ENCODE assay signal across 1 cellular context in genomic region chr1:12537906-12538461, GRCh38.
TF ChIP-seq lines count a peak whose summit lies in the region.

No MANE protein-coding gene starts in this region.

TF ChIP-seq in HepG2, 621 proteins besides CTCF, POLR2A, EP300 and RAD21 (continued from another document and continues in another):
- TF ChIP-seq, protein P1, sequence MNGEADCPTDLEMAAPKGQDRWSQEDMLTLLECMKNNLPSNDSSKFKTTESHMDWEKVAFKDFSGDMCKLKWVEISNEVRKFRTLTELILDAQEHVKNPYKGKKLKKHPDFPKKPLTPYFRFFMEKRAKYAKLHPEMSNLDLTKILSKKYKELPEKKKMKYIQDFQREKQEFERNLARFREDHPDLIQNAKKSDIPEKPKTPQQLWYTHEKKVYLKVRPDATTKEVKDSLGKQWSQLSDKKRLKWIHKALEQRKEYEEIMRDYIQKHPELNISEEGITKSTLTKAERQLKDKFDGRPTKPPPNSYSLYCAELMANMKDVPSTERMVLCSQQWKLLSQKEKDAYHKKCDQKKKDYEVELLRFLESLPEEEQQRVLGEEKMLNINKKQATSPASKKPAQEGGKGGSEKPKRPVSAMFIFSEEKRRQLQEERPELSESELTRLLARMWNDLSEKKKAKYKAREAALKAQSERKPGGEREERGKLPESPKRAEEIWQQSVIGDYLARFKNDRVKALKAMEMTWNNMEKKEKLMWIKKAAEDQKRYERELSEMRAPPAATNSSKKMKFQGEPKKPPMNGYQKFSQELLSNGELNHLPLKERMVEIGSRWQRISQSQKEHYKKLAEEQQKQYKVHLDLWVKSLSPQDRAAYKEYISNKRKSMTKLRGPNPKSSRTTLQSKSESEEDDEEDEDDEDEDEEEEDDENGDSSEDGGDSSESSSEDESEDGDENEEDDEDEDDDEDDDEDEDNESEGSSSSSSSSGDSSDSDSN (CRISPR knock-in tag; IDR thresholded peaks at IDR 0.05), result no peak
- TF ChIP-seq ZNF331 (CRISPR knock-in tag; IDR thresholded peaks at IDR 0.05) (no peak), SOX5 (CRISPR knock-in tag; IDR thresholded peaks at IDR 0.05; ENCODE audit: borderline replicate concordance) (0 out of 2 replicates have a peak, but pooled peaks have one; percentile 12), IKZF5 (CRISPR knock-in tag; IDR thresholded peaks at IDR 0.05) (no peak), ZNF678 (CRISPR knock-in tag; IDR thresholded peaks at IDR 0.05) (no peak), ZNF616 (CRISPR knock-in tag; IDR thresholded peaks at IDR 0.05; ENCODE audit: low read depth) (no peak), GPBP1L1 (CRISPR knock-in tag; IDR thresholded peaks at IDR 0.05) (no peak), ZNF841 (CRISPR knock-in tag; IDR thresholded peaks at IDR 0.05; ENCODE audit: borderline replicate concordance) (no peak), ZNF589 (CRISPR knock-in tag; conservative IDR thresholded peaks at IDR 0.05) (no peak), RNF2 (conservative IDR thresholded peaks at IDR 0.05; ENCODE audit: low read depth) (no peak), ZNF280D (CRISPR knock-in tag; IDR thresholded peaks at IDR 0.05) (peak; percentile 53; the same call in 1 of the 2 replicates), ZFP41 (CRISPR knock-in tag; IDR thresholded peaks at IDR 0.05; ENCODE audit: borderline replicate concordance) (no peak), HMGA1 (CRISPR knock-in tag; conservative IDR thresholded peaks at IDR 0.05) (no peak), ZNF773 (CRISPR knock-in tag; IDR thresholded peaks at IDR 0.05; ENCODE audit: borderline replicate concordance) (no peak), ZNF724P (CRISPR knock-in tag; IDR thresholded peaks at IDR 0.05; ENCODE audit: borderline replicate concordance) (0 out of 2 replicates have a peak, but pooled peaks have one; percentile 60), RARA (CRISPR knock-in tag; IDR thresholded peaks at IDR 0.05) (peak; percentile 42), BORCS8-MEF2B (CRISPR knock-in tag; IDR thresholded peaks at IDR 0.05) (no peak), SSRP1 (CRISPR knock-in tag; IDR thresholded peaks at IDR 0.05) (no peak), GTF3A (CRISPR knock-in tag; conservative IDR thresholded peaks at IDR 0.05) (no peak), NFYB (CRISPR knock-in tag; IDR thresholded peaks at IDR 0.05) (no peak), STAG1 (CRISPR knock-in tag; IDR thresholded peaks at IDR 0.05) (no peak), HMG20B (CRISPR knock-in tag; conservative IDR thresholded peaks at IDR 0.05) (no peak), HMG20A (CRISPR knock-in tag; IDR thresholded peaks at IDR 0.05; ENCODE audit: borderline replicate concordance) (no peak), NAIF1 (CRISPR knock-in tag; IDR thresholded peaks at IDR 0.05; ENCODE audit: borderline replicate concordance) (no peak), GTF2F1 (IDR thresholded peaks at IDR 0.05; ENCODE audit: low read length) (no peak), PREB (CRISPR knock-in tag; IDR thresholded peaks at IDR 0.05) (no peak), ZNF382 (CRISPR knock-in tag; IDR thresholded peaks at IDR 0.05; ENCODE audit: borderline replicate concordance) (no peak), ZSCAN22 (CRISPR knock-in tag; IDR thresholded peaks at IDR 0.05) (no peak), HNF1A (IDR thresholded peaks at IDR 0.05; ENCODE audit: low read depth) (no peak), HNF1A (CRISPR knock-in tag; IDR thresholded peaks at IDR 0.05; ENCODE audit: borderline replicate concordance) (no peak), TARDBP (CRISPR knock-in tag; IDR thresholded peaks at IDR 0.05) (peak; percentile 28; the same call in 1 of the 2 replicates), MIER2 (CRISPR knock-in tag; IDR thresholded peaks at IDR 0.05) (no peak), ZNF740 (CRISPR knock-in tag; IDR thresholded peaks at IDR 0.05) (no peak), ZNF3 (CRISPR knock-in tag; IDR thresholded peaks at IDR 0.05) (no peak), ZNF782 (CRISPR knock-in tag; IDR thresholded peaks at IDR 0.05; ENCODE audit: borderline replicate concordance) (no peak), CHD2 (IDR thresholded peaks at IDR 0.05; ENCODE audit: low read depth, low read length) (no peak), ONECUT2 (CRISPR knock-in tag; IDR thresholded peaks at IDR 0.05) (peak; percentile 57), HNF4G (IDR thresholded peaks at IDR 0.05; ENCODE audit: borderline replicate concordance, low read depth, low read length) (0 out of 2 replicates have a peak, but pooled peaks have one; percentile 25), HNF4G (CRISPR knock-in tag; IDR thresholded peaks at IDR 0.05; ENCODE audit: borderline replicate concordance, low read depth) (no peak)
- TF ChIP-seq, protein P2, sequence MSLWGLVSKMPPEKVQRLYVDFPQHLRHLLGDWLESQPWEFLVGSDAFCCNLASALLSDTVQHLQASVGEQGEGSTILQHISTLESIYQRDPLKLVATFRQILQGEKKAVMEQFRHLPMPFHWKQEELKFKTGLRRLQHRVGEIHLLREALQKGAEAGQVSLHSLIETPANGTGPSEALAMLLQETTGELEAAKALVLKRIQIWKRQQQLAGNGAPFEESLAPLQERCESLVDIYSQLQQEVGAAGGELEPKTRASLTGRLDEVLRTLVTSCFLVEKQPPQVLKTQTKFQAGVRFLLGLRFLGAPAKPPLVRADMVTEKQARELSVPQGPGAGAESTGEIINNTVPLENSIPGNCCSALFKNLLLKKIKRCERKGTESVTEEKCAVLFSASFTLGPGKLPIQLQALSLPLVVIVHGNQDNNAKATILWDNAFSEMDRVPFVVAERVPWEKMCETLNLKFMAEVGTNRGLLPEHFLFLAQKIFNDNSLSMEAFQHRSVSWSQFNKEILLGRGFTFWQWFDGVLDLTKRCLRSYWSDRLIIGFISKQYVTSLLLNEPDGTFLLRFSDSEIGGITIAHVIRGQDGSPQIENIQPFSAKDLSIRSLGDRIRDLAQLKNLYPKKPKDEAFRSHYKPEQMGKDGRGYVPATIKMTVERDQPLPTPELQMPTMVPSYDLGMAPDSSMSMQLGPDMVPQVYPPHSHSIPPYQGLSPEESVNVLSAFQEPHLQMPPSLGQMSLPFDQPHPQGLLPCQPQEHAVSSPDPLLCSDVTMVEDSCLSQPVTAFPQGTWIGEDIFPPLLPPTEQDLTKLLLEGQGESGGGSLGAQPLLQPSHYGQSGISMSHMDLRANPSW (CRISPR knock-in tag; IDR thresholded peaks at IDR 0.05; ENCODE audit: borderline replicate concordance), result no peak
- TF ChIP-seq, protein P3, sequence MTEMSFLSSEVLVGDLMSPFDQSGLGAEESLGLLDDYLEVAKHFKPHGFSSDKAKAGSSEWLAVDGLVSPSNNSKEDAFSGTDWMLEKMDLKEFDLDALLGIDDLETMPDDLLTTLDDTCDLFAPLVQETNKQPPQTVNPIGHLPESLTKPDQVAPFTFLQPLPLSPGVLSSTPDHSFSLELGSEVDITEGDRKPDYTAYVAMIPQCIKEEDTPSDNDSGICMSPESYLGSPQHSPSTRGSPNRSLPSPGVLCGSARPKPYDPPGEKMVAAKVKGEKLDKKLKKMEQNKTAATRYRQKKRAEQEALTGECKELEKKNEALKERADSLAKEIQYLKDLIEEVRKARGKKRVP (CRISPR knock-in tag; IDR thresholded peaks at IDR 0.05), result no peak
- TF ChIP-seq, protein P4, sequence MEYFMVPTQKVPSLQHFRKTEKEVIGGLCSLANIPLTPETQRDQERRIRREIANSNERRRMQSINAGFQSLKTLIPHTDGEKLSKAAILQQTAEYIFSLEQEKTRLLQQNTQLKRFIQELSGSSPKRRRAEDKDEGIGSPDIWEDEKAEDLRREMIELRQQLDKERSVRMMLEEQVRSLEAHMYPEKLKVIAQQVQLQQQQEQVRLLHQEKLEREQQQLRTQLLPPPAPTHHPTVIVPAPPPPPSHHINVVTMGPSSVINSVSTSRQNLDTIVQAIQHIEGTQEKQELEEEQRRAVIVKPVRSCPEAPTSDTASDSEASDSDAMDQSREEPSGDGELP (IDR thresholded peaks at IDR 0.05; ENCODE audit: borderline replicate concordance, low read depth), result no peak
- TF ChIP-seq, protein P5, sequence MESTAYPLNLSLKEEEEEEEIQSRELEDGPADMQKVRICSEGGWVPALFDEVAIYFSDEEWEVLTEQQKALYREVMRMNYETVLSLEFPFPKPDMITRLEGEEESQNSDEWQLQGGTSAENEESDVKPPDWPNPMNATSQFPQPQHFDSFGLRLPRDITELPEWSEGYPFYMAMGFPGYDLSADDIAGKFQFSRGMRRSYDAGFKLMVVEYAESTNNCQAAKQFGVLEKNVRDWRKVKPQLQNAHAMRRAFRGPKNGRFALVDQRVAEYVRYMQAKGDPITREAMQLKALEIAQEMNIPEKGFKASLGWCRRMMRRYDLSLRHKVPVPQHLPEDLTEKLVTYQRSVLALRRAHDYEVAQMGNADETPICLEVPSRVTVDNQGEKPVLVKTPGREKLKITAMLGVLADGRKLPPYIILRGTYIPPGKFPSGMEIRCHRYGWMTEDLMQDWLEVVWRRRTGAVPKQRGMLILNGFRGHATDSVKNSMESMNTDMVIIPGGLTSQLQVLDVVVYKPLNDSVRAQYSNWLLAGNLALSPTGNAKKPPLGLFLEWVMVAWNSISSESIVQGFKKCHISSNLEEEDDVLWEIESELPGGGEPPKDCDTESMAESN (CRISPR knock-in tag; conservative IDR thresholded peaks at IDR 0.05), result 0 out of 2 replicates have a peak, but pooled peaks have one; percentile 29
